1 cellular context compared by ENCODE assay signal in genomic region chr17:79862259-79862658, GRCh38.
TF ChIP-seq lines count a peak whose summit lies in the region.

No MANE protein-coding gene starts in this region.

TF ChIP-seq in H1, 55 proteins besides CTCF, POLR2A, EP300 and RAD21 (continued from another document):
- TF ChIP-seq CHD2 (IDR thresholded peaks at IDR 0.05; ENCODE audit: low read length) (no peak), SRF (IDR thresholded peaks at IDR 0.05; ENCODE audit: low read depth, low read length) (no peak), JUND (IDR thresholded peaks at IDR 0.05; ENCODE audit: low read length) (no peak), POLR2AphosphoS5 (IDR thresholded peaks at IDR 0.05; ENCODE audit: low read depth, low read length) (no peak), SIX5 (IDR thresholded peaks at IDR 0.05; ENCODE audit: low read depth, low read length) (no peak), SP4 (IDR thresholded peaks at IDR 0.05; ENCODE audit: low read length) (no peak), TEAD4 (IDR thresholded peaks at IDR 0.05; ENCODE audit: low read depth, low read length) (no peak), CEBPB (IDR thresholded peaks at IDR 0.05; ENCODE audit: low read depth, low read length) (no peak)
- TF ChIP-seq, protein P1, sequence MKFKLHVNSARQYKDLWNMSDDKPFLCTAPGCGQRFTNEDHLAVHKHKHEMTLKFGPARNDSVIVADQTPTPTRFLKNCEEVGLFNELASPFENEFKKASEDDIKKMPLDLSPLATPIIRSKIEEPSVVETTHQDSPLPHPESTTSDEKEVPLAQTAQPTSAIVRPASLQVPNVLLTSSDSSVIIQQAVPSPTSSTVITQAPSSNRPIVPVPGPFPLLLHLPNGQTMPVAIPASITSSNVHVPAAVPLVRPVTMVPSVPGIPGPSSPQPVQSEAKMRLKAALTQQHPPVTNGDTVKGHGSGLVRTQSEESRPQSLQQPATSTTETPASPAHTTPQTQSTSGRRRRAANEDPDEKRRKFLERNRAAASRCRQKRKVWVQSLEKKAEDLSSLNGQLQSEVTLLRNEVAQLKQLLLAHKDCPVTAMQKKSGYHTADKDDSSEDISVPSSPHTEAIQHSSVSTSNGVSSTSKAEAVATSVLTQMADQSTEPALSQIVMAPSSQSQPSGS (IDR thresholded peaks at IDR 0.05; ENCODE audit: low read length): no peak
TF ChIP-seq in H1: peak in this region for 0.
